ENCODE assay signal across 1 cellular context in the genomic region with DNA sequence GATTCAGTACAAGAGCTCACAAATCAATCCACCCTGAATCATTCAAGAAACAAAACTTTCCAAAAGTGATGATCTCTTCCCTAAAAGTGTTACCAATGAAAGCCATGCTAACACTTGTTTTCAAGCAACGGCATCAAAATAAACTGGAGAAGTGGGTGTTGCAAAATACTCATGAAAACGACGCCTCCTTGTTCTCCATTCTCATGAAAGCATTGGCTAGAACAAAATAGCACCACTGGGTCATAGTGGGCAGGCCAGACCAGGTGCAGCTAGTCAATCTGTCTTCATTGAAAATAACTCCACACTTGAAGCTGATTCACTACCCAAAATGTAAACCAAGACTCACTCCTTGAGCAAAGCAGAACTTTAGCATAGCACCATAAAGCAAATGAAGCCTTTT.
TF ChIP-seq lines count a peak whose summit lies in the region.

No MANE protein-coding gene starts in this region.

TF ChIP-seq in WTC11, 78 proteins besides CTCF, POLR2A, EP300 and RAD21 (continued from another document):
- TF ChIP-seq, protein P1, sequence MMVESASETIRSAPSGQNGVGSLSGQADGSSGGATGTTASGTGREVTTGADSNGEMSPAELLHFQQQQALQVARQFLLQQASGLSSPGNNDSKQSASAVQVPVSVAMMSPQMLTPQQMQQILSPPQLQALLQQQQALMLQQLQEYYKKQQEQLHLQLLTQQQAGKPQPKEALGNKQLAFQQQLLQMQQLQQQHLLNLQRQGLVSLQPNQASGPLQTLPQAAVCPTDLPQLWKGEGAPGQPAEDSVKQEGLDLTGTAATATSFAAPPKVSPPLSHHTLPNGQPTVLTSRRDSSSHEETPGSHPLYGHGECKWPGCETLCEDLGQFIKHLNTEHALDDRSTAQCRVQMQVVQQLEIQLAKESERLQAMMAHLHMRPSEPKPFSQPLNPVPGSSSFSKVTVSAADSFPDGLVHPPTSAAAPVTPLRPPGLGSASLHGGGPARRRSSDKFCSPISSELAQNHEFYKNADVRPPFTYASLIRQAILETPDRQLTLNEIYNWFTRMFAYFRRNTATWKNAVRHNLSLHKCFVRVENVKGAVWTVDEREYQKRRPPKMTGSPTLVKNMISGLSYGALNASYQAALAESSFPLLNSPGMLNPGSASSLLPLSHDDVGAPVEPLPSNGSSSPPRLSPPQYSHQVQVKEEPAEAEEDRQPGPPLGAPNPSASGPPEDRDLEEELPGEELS (CRISPR knock-in tag; IDR thresholded peaks at IDR 0.05), result no peak
- TF ChIP-seq ELF4 (CRISPR knock-in tag; IDR thresholded peaks at IDR 0.05; ENCODE audit: low read depth), result no peak
- no peak for TF ChIP-seq RORB (CRISPR knock-in tag; IDR thresholded peaks at IDR 0.05)
- TF ChIP-seq, protein P2, sequence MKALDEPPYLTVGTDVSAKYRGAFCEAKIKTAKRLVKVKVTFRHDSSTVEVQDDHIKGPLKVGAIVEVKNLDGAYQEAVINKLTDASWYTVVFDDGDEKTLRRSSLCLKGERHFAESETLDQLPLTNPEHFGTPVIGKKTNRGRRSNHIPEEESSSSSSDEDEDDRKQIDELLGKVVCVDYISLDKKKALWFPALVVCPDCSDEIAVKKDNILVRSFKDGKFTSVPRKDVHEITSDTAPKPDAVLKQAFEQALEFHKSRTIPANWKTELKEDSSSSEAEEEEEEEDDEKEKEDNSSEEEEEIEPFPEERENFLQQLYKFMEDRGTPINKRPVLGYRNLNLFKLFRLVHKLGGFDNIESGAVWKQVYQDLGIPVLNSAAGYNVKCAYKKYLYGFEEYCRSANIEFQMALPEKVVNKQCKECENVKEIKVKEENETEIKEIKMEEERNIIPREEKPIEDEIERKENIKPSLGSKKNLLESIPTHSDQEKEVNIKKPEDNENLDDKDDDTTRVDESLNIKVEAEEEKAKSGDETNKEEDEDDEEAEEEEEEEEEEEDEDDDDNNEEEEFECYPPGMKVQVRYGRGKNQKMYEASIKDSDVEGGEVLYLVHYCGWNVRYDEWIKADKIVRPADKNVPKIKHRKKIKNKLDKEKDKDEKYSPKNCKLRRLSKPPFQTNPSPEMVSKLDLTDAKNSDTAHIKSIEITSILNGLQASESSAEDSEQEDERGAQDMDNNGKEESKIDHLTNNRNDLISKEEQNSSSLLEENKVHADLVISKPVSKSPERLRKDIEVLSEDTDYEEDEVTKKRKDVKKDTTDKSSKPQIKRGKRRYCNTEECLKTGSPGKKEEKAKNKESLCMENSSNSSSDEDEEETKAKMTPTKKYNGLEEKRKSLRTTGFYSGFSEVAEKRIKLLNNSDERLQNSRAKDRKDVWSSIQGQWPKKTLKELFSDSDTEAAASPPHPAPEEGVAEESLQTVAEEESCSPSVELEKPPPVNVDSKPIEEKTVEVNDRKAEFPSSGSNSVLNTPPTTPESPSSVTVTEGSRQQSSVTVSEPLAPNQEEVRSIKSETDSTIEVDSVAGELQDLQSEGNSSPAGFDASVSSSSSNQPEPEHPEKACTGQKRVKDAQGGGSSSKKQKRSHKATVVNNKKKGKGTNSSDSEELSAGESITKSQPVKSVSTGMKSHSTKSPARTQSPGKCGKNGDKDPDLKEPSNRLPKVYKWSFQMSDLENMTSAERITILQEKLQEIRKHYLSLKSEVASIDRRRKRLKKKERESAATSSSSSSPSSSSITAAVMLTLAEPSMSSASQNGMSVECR (CRISPR knock-in tag; IDR thresholded peaks at IDR 0.05; ENCODE audit: borderline replicate concordance), result no peak
- no peak for TF ChIP-seq ETV6 (CRISPR knock-in tag; IDR thresholded peaks at IDR 0.05)
- no peak for TF ChIP-seq SMAD4 (CRISPR knock-in tag; IDR thresholded peaks at IDR 0.05)
- TF ChIP-seq TEAD4 (CRISPR knock-in tag; IDR thresholded peaks at IDR 0.05), result no peak
- TF ChIP-seq, protein P3, sequence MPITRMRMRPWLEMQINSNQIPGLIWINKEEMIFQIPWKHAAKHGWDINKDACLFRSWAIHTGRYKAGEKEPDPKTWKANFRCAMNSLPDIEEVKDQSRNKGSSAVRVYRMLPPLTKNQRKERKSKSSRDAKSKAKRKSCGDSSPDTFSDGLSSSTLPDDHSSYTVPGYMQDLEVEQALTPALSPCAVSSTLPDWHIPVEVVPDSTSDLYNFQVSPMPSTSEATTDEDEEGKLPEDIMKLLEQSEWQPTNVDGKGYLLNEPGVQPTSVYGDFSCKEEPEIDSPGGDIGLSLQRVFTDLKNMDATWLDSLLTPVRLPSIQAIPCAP (CRISPR knock-in tag; IDR thresholded peaks at IDR 0.05), result no peak
- TF ChIP-seq JAZF1 (CRISPR knock-in tag; IDR thresholded peaks at IDR 0.05), result no peak
